Comparison of ENCODE assay signal across 8 cellular contexts in the genomic region with DNA sequence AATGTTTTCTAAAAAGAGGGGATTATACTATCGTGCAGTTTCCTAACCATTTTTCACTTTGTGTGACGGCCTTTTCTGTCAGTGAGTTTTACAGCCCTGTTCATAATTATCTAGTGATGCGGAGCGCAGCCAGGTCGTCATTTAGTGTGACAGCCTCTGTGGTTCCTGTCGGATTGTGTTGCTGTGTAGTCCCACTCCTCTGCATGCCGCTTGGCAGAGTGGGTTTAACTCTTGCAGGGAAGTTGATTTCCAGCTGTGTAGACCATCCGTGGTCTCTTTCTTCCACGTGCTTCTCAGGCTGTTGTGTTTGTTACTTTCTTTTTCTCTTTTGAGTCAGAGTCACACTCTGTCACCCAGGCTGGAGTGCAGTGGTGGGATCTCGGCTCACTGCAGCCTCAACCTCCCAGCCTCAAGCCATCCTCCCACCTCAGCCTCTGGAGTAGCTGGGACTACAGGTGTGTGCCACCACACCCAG. TPM values are rescaled to one million over a fixed set of nuclear protein-coding genes. Genes with fewer than 3 reads are reported as not detected.
DNase-seq lines count a peak whose midpoint lies in the region; ATAC-seq, FAIRE-seq and TF ChIP-seq lines count a peak whose summit lies in the region.

No MANE protein-coding gene starts in this region.

- H3K4me1 ChIP-seq in right atrium auricular region (no peaks in the 10 kb centered on the region), colonic mucosa (no peaks in the 10 kb centered on the region), suprapubic skin (no peaks in the 10 kb centered on the region)

- intact Hi-C loops in left ventricle myocardium superior (cut with micrococcal nuclease) = no loop called here
- intact Hi-C loops in colonic mucosa (cut with DNase I) = no loop called here

- H3K9ac ChIP-seq in colonic mucosa (ENCODE audit: low read depth in 2 of 2, low read length in 2 of 2) = no peak overlapping the region

- no peaks in the 10 kb centered on the region for H3K27me3 ChIP-seq in right atrium auricular region
- H3K27me3 ChIP-seq in colonic mucosa = no peaks in the 10 kb centered on the region
- H3K27me3 ChIP-seq in suprapubic skin = no peaks in the 10 kb centered on the region

- TF ChIP-seq EP300 in suprapubic skin (IDR thresholded peaks at IDR 0.05) = no peak

- no peak for TF ChIP-seq POLR2A in suprapubic skin (IDR thresholded peaks at IDR 0.05)

- no peak for FAIRE-seq in RCC 7860 (lab: Jason Lieb, UNC)

- TF ChIP-seq CTCF in right atrium auricular region (IDR thresholded peaks at IDR 0.05) = no peak
- no peak for TF ChIP-seq CTCF in colonic mucosa (IDR thresholded peaks at IDR 0.05)
- TF ChIP-seq CTCF in suprapubic skin (IDR thresholded peaks at IDR 0.05) = no peak

- WGBS in suprapubic skin = 29% methylated on average over 10 of the region's 10 CpGs

- peaks cover 11% of the 10 kb centered on the region for H3K36me3 ChIP-seq in right atrium auricular region
- H3K36me3 ChIP-seq in colonic mucosa = peaks cover 10% of the 10 kb centered on the region
- peaks cover 16% of the 10 kb centered on the region for H3K36me3 ChIP-seq in suprapubic skin

- no peaks in the 10 kb centered on the region for H3K9me3 ChIP-seq in right atrium auricular region
- H3K9me3 ChIP-seq in colonic mucosa = no peaks in the 10 kb centered on the region
- H3K9me3 ChIP-seq in suprapubic skin = no peaks in the 10 kb centered on the region

- peak overlapping the region; percentile 1 to 27 for H3K4me3 ChIP-seq in right atrium auricular region
- H3K4me3 ChIP-seq in colonic mucosa = peak overlapping the region; percentile 7
- H3K4me3 ChIP-seq in suprapubic skin = peak overlapping the region; percentile 30

- H3K27ac ChIP-seq in right atrium auricular region (no peak overlapping the region), colonic mucosa (no peak overlapping the region), suprapubic skin (no peak overlapping the region)

- ATAC-seq in left ventricle myocardium superior (no peak), HG03103 (IDR thresholded peaks at IDR 0.05; ENCODE audit: low read depth, unreplicated experiment) (peak; percentile 52), HG03432 (IDR thresholded peaks at IDR 0.05; ENCODE audit: unreplicated experiment) (no peak)

- DNase-seq in right atrium auricular region (ENCODE audit: low spot score) = no peak
- DNase-seq in left ventricle myocardium superior = no peak
- DNase-seq in colonic mucosa = no peak
- no peak for DNase-seq in suprapubic skin (ENCODE audit: low spot score in 2 of 2)
- DNase-seq in RPMI8226 = no peak
- no peak for DNase-seq in RCC 7860 (ENCODE audit: low spot score)

RNA-seq across cellular contexts. Expression of gene RAN, which starts 8.6 kb away (rescaled TPM):
- 100 to 1,000 TPM; 122 to 156 TPM for total RNA-seq in right atrium auricular region
- 248 TPM for total RNA-seq in left ventricle myocardium superior
- total RNA-seq in colonic mucosa = 100 to 1,000 TPM; 374 to 847 TPM
- total RNA-seq in suprapubic skin = 100 to 1,000 TPM; 105 to 296 (median 232) TPM

RNA-seq across cellular contexts. Expression of gene STX2, which starts 41.4 kb away (rescaled TPM):
- total RNA-seq in right atrium auricular region (10 to 100 TPM; 24.5 to 26.3 TPM), left ventricle myocardium superior (12.1 TPM), colonic mucosa (1 to 10 TPM; 2.1 to 4.8 TPM), suprapubic skin (1 to 10 TPM; 2.9 to 7.2 (median 4.4) TPM)
